Comparison of ENCODE assay signal across 8 cellular contexts in genomic region chrX:77785746-77786548, GRCh38.
A peak's percentile ranks its signal among the peaks of the same experiment; 100 is the strongest.
DNase-seq lines count a peak whose midpoint lies in the region; ATAC-seq and TF ChIP-seq lines count a peak whose summit lies in the region.

A gene with protein sequence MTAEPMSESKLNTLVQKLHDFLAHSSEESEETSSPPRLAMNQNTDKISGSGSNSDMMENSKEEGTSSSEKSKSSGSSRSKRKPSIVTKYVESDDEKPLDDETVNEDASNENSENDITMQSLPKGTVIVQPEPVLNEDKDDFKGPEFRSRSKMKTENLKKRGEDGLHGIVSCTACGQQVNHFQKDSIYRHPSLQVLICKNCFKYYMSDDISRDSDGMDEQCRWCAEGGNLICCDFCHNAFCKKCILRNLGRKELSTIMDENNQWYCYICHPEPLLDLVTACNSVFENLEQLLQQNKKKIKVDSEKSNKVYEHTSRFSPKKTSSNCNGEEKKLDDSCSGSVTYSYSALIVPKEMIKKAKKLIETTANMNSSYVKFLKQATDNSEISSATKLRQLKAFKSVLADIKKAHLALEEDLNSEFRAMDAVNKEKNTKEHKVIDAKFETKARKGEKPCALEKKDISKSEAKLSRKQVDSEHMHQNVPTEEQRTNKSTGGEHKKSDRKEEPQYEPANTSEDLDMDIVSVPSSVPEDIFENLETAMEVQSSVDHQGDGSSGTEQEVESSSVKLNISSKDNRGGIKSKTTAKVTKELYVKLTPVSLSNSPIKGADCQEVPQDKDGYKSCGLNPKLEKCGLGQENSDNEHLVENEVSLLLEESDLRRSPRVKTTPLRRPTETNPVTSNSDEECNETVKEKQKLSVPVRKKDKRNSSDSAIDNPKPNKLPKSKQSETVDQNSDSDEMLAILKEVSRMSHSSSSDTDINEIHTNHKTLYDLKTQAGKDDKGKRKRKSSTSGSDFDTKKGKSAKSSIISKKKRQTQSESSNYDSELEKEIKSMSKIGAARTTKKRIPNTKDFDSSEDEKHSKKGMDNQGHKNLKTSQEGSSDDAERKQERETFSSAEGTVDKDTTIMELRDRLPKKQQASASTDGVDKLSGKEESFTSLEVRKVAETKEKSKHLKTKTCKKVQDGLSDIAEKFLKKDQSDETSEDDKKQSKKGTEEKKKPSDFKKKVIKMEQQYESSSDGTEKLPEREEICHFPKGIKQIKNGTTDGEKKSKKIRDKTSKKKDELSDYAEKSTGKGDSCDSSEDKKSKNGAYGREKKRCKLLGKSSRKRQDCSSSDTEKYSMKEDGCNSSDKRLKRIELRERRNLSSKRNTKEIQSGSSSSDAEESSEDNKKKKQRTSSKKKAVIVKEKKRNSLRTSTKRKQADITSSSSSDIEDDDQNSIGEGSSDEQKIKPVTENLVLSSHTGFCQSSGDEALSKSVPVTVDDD (N-terminal part only) (minus strand): TSS chrX:77786216. CDS start chrX:77786001, 215 bp downstream.

- TF ChIP-seq CTCF in GM13976 (IDR thresholded peaks at IDR 0.05; ENCODE audit: borderline replicate concordance, control extremely low read depth, extremely low read depth, insufficient read depth, missing control alignments), result no peak
- TF ChIP-seq CTCF in astrocyte of the cerebellum (IDR thresholded peaks at IDR 0.05; ENCODE audit: low read depth, low read length, missing control alignments), result no peak

- in situ Hi-C loops in GM13976 (cut with MboI; ENCODE audit: low sequenced_read_pairs, unreplicated experiment) (no loop called here), astrocyte of the cerebellum (cut with HindIII; ENCODE audit: low sequenced_read_pairs) (no loop called here)

- H3K4me3 ChIP-seq in astrocyte of the cerebellum (ENCODE audit: low read depth, low read length), result peak within 1 kb of the TSS; percentile 68

- ATAC-seq in HG02870 (IDR thresholded peaks at IDR 0.05; ENCODE audit: unreplicated experiment), result peak; percentile 87

- DNase-seq in GM13976 (ENCODE audit: low spot score) (peak; percentile 83), NCI-H187 (lab: John Stamatoyannopoulos, UW) (peak; percentile 33 to 58), T-helper 22 cell (ENCODE audit: low read depth) (peak; percentile 69), astrocyte of the cerebellum (ENCODE audit: low read depth) (peak; percentile 52), hippocampal formation (lab: John Stamatoyannopoulos, UW) (peak; percentile 64 to 65), retina (peak; percentile 89), GOT3 (lab: John Stamatoyannopoulos, UW) (no peak)
